Comparison of ENCODE assay signal across 1 cellular context in genomic region chr20:48738399-48739304, GRCh38.
TF ChIP-seq lines count a peak whose summit lies in the region.

No MANE protein-coding gene starts in this region.

TF ChIP-seq in GM12878, 131 proteins besides CTCF, POLR2A, EP300 and RAD21 (continued from another document):
- TF ChIP-seq, protein P1, sequence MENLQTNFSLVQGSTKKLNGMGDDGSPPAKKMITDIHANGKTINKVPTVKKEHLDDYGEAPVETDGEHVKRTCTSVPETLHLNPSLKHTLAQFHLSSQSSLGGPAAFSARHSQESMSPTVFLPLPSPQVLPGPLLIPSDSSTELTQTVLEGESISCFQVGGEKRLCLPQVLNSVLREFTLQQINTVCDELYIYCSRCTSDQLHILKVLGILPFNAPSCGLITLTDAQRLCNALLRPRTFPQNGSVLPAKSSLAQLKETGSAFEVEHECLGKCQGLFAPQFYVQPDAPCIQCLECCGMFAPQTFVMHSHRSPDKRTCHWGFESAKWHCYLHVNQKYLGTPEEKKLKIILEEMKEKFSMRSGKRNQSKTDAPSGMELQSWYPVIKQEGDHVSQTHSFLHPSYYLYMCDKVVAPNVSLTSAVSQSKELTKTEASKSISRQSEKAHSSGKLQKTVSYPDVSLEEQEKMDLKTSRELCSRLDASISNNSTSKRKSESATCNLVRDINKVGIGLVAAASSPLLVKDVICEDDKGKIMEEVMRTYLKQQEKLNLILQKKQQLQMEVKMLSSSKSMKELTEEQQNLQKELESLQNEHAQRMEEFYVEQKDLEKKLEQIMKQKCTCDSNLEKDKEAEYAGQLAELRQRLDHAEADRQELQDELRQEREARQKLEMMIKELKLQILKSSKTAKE (IDR thresholded peaks at IDR 0.05; ENCODE audit: low read depth, poor library complexity, severe bottlenecking) = peak; percentile 97
- TF ChIP-seq DPF2 (IDR thresholded peaks at IDR 0.05) = peak; percentile 96
- peak; percentile 99 for TF ChIP-seq PAX5 (IDR thresholded peaks at IDR 0.05; ENCODE audit: borderline replicate concordance, low read depth, low read length)
- peak; percentile 68; the same call in 1 of the 2 replicates for TF ChIP-seq TAF1 (IDR thresholded peaks at IDR 0.05; ENCODE audit: borderline replicate concordance, low read depth, low read length)
- TF ChIP-seq E2F8 (IDR thresholded peaks at IDR 0.05; ENCODE audit: low read depth, partially characterized antibody) = no peak
- peak; percentile 76 for TF ChIP-seq MEF2B (IDR thresholded peaks at IDR 0.05; ENCODE audit: partially characterized antibody, poor library complexity, severe bottlenecking)
- no peak for TF ChIP-seq HDAC6 (IDR thresholded peaks at IDR 0.05; ENCODE audit: unreplicated experiment)
- no peak; the same call in 1 of the 2 replicates for TF ChIP-seq MXI1 (IDR thresholded peaks at IDR 0.05; ENCODE audit: low read depth, low read length)
- TF ChIP-seq KLF5 (IDR thresholded peaks at IDR 0.05; ENCODE audit: partially characterized antibody) = peak; percentile 70
- TF ChIP-seq BCL3 (IDR thresholded peaks at IDR 0.05; ENCODE audit: borderline replicate concordance, insufficient read depth, low read depth, low read length, poor library complexity, severe bottlenecking) = peak; percentile 95
- peak; percentile 72 for TF ChIP-seq GATAD2B (conservative IDR thresholded peaks at IDR 0.05; ENCODE audit: low read depth)
- peak; percentile 100 for TF ChIP-seq FOXM1 (IDR thresholded peaks at IDR 0.05; ENCODE audit: low read depth, low read length)
- no peak for TF ChIP-seq SUPT20H (IDR thresholded peaks at IDR 0.05; ENCODE audit: borderline replicate concordance, control insufficient read depth, low read depth, low read length)
- TF ChIP-seq ZSCAN29 (IDR thresholded peaks at IDR 0.05) = no peak
- TF ChIP-seq CREB1 (IDR thresholded peaks at IDR 0.05; ENCODE audit: low read depth) = peak; percentile 85
- TF ChIP-seq YBX1 (IDR thresholded peaks at IDR 0.05) = no peak
- TF ChIP-seq PBX3 (IDR thresholded peaks at IDR 0.05; ENCODE audit: insufficient replicate concordance, low read depth, low read length) = peak; percentile 80
- TF ChIP-seq SIN3A (IDR thresholded peaks at IDR 0.05; ENCODE audit: low read depth, low read length) = no peak
- TF ChIP-seq, protein P2, sequence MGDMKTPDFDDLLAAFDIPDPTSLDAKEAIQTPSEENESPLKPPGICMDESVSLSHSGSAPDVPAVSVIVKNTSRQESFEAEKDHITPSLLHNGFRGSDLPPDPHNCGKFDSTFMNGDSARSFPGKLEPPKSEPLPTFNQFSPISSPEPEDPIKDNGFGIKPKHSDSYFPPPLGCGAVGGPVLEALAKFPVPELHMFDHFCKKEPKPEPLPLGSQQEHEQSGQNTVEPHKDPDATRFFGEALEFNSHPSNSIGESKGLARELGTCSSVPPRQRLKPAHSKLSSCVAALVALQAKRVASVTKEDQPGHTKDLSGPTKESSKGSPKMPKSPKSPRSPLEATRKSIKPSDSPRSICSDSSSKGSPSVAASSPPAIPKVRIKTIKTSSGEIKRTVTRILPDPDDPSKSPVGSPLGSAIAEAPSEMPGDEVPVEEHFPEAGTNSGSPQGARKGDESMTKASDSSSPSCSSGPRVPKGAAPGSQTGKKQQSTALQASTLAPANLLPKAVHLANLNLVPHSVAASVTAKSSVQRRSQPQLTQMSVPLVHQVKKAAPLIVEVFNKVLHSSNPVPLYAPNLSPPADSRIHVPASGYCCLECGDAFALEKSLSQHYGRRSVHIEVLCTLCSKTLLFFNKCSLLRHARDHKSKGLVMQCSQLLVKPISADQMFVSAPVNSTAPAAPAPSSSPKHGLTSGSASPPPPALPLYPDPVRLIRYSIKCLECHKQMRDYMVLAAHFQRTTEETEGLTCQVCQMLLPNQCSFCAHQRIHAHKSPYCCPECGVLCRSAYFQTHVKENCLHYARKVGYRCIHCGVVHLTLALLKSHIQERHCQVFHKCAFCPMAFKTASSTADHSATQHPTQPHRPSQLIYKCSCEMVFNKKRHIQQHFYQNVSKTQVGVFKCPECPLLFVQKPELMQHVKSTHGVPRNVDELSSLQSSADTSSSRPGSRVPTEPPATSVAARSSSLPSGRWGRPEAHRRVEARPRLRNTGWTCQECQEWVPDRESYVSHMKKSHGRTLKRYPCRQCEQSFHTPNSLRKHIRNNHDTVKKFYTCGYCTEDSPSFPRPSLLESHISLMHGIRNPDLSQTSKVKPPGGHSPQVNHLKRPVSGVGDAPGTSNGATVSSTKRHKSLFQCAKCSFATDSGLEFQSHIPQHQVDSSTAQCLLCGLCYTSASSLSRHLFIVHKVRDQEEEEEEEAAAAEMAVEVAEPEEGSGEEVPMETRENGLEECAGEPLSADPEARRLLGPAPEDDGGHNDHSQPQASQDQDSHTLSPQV (IDR thresholded peaks at IDR 0.05) = no peak
- TF ChIP-seq, protein P3, sequence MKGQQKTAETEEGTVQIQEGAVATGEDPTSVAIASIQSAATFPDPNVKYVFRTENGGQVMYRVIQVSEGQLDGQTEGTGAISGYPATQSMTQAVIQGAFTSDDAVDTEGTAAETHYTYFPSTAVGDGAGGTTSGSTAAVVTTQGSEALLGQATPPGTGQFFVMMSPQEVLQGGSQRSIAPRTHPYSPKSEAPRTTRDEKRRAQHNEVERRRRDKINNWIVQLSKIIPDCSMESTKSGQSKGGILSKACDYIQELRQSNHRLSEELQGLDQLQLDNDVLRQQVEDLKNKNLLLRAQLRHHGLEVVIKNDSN (IDR thresholded peaks at IDR 0.05; ENCODE audit: borderline replicate concordance, extremely low read length, insufficient read depth, low read depth, low read length) = no peak
- no peak for TF ChIP-seq KAT2A (conservative IDR thresholded peaks at IDR 0.05; ENCODE audit: control insufficient read depth, low read depth, low read length)
- peak; percentile 100 for TF ChIP-seq IRF4 (IDR thresholded peaks at IDR 0.05; ENCODE audit: low read depth, low read length)
- no peak for TF ChIP-seq NFXL1 (IDR thresholded peaks at IDR 0.05; ENCODE audit: borderline replicate concordance)
- peak; percentile 99 for TF ChIP-seq TCF12 (IDR thresholded peaks at IDR 0.05; ENCODE audit: low read depth, low read length)
TF ChIP-seq in GM12878: peak in this region for 61.
